17 cellular contexts compared by ENCODE assay signal in genomic region chr2:180314086-180314485, GRCh38.
"Had no signal": no experiment of that assay in that cellular context is flagged by ENCODE, and none has a peak within 500 bp of the region (broad histone marks: within the 10 kb centered on the region; RNA-seq: fewer than 3 reads in every experiment).

No MANE protein-coding gene starts in this region.

- H3K4me1 Mint-ChIP-seq: brain; naive thymus-derived CD4-positive, alpha-beta T cell had no signal

- H3K36me3 ChIP-seq: left lung, pancreas had no signal

- H3K27me3 ChIP-seq: left lung, pancreas had no signal

- ATAC-seq: activated CD4-positive, CD25-positive, alpha-beta regulatory T cell treated with anti-CD3 and anti-CD28 coated beads, Interleukin-2, amount 50 U/mL, for 24 hours; left lung; mucosa of descending colon; naive thymus-derived CD4-positive, alpha-beta T cell; pancreas; sciatic nerve had no signal

- H3K9me3 ChIP-seq: mucosa of descending colon, pancreas had no signal

- DNase-seq: activated naive CD4-positive, alpha-beta T cell treated with anti-CD3 and anti-CD28 coated beads, Interleukin-2, amount 50 U/mL, for 16 hours; activated T-cell treated with anti-CD3 and anti-CD28 coated beads, Interleukin-2, amount 50 U/mL, for 1 hour; amygdala; effector memory CD4-positive, alpha-beta T cell; hippocampal formation; kidney; left lung; mammary epithelial cell; mucosa of descending colon; naive thymus-derived CD4-positive, alpha-beta T cell; pancreas had no signal

- H3K4me3 Mint-ChIP-seq: brain; naive thymus-derived CD4-positive, alpha-beta T cell; stimulated activated naive CD8-positive, alpha-beta T cell treated with anti-CD3 and anti-CD28 coated beads, Interleukin-15, Interleukin-2, amounts not matched to agents 100 ng/mL and 50 ng/mL, for 24 hours; T-helper 2 cell treated with Interferon-gamma antibody and Interleukin-4, amounts not matched to agents 5 μg/mL and 100 μg/mL, for 36 hours; type B pancreatic cell had no signal

- H3K4me3 ChIP-seq: left lung, mucosa of descending colon, pancreas had no signal

- H3K4me1 ChIP-seq: left lung, pancreas had no signal

- H3K27me3 Mint-ChIP-seq: stimulated activated naive CD8-positive, alpha-beta T cell treated with anti-CD3 and anti-CD28 coated beads, Interleukin-15, Interleukin-2, amounts not matched to agents 100 ng/mL and 50 ng/mL, for 24 hours; type B pancreatic cell had no signal

- H3K27ac Mint-ChIP-seq: brain; naive thymus-derived CD4-positive, alpha-beta T cell; stimulated activated naive CD8-positive, alpha-beta T cell treated with anti-CD3 and anti-CD28 coated beads, Interleukin-15, Interleukin-2, amounts not matched to agents 100 ng/mL and 50 ng/mL, for 24 hours; T-helper 2 cell treated with Interferon-gamma antibody and Interleukin-4, amounts not matched to agents 5 μg/mL and 100 μg/mL, for 36 hours; type B pancreatic cell had no signal

- H3K36me3 Mint-ChIP-seq: brain; naive thymus-derived CD4-positive, alpha-beta T cell; type B pancreatic cell had no signal

- H3K9me3 Mint-ChIP-seq: T-helper 2 cell treated with Interferon-gamma antibody and Interleukin-4, amounts not matched to agents 5 μg/mL and 100 μg/mL, for 36 hours had no signal

- H3K27ac ChIP-seq: left lung, pancreas had no signal
